ENCODE assay signal across 3 cellular contexts in genomic region chr14:34385881-34386280, GRCh38.
DNase-seq lines count a peak whose midpoint lies in the region; ATAC-seq and TF ChIP-seq lines count a peak whose summit lies in the region.
"Not testable (repeated sequence)": the region's sequence is repeated elsewhere in the genome, so short reads cannot be mapped to it uniquely, and the experiment has no call there.

No MANE protein-coding gene starts in this region.

- peak; percentile 66 for ATAC-seq in left colon
- peak; percentile 41 for ATAC-seq in mucosa of descending colon

- POLR2A ChIA-PET in HEK293 (lab: Yijun Ruan, JAX): not testable (repeated sequence)

- not testable (repeated sequence) for DNase-seq in left colon, mucosa of descending colon

- not testable (repeated sequence) for H3K9me3 ChIP-seq in HEK293 (ENCODE audit: control insufficient read depth, insufficient read depth, low read depth, low read length); mucosa of descending colon

- not testable (repeated sequence) for H3K4me1 ChIP-seq in HEK293 (ENCODE audit: control insufficient read depth, insufficient read depth, low read length); mucosa of descending colon (ENCODE audit: low read depth)

- TF ChIP-seq CTCF in HEK293 (tag by site-specific recombination; IDR thresholded peaks at IDR 0.05); mucosa of descending colon (IDR thresholded peaks at IDR 0.05): not testable (repeated sequence)

- intact Hi-C loops in left colon (cut with DNase I, micrococcal nuclease); mucosa of descending colon (cut with DNase I, micrococcal nuclease): not testable (repeated sequence)

- not testable (repeated sequence) for H3K4me3 ChIP-seq in HEK293 (ENCODE audit: low read depth, low read length); mucosa of descending colon

- not testable (repeated sequence) for H3K36me3 ChIP-seq in HEK293 (ENCODE audit: control insufficient read depth in 2 of 2, insufficient read depth in 1 of 2, low read length in 2 of 2); mucosa of descending colon (ENCODE audit: low read depth)

- CTCF ChIA-PET in HEK293 (lab: Yijun Ruan, JAX): not testable (repeated sequence)

- H3K27ac ChIP-seq in HEK293 (ENCODE audit: extremely low read depth, low read depth, low read length): not testable (repeated sequence)

TF ChIP-seq in HEK293, 187 proteins besides CTCF, POLR2A, EP300 and RAD21:
- TF ChIP-seq ZNF184 (tag by site-specific recombination; IDR thresholded peaks at IDR 0.05) (peak; percentile 88), ZNF146 (tag by site-specific recombination; IDR thresholded peaks at IDR 0.05) (peak; percentile 72)
